12 cellular contexts compared by ENCODE assay signal in genomic region chr1:27571439-27572018, GRCh38. TPM values are rescaled to one million over a fixed set of nuclear protein-coding genes. Genes with fewer than 3 reads are reported as not detected.
A peak's percentile ranks its signal among the peaks of the same experiment; 100 is the strongest.
DNase-seq lines count a peak whose midpoint lies in the region; ATAC-seq, FAIRE-seq and TF ChIP-seq lines count a peak whose summit lies in the region.
"Had no signal": no experiment of that assay in that cellular context is flagged by ENCODE, and none has a peak within 500 bp of the region (broad histone marks: within the 10 kb centered on the region; RNA-seq: fewer than 3 reads in every experiment).

No MANE protein-coding gene starts in this region.

- H3K36me3 ChIP-seq in K562 (ENCODE audit: control insufficient read depth, insufficient read depth, low read length) (peaks cover 16% of the 10 kb centered on the region; the same call in 2 of the 3 replicates), kidney (ENCODE audit: control insufficient read depth in 1 of 2, insufficient read depth in 2 of 2, low read length in 2 of 2) (no peaks in the 10 kb centered on the region), skeletal muscle tissue (ENCODE audit: control insufficient read depth in 3 of 3, insufficient read depth in 3 of 3, low read length in 3 of 3) (peaks cover 0 to 5% (median 0%) of the 10 kb centered on the region in 3 donors)

- BruUV-seq in K562 (replicated peaks; lab: Mats Ljungman, UMichigan), result no TSS peak

- no peak for TF ChIP-seq CTCF in HFFc6 (IDR thresholded peaks at IDR 0.05)
- no peak for TF ChIP-seq CTCF in K562 (IDR thresholded peaks at IDR 0.05 in 2 of 3, conservative IDR thresholded peaks at IDR 0.05 in 1 of 3; ENCODE audit: insufficient read depth in 2 of 3, low read depth in 1 of 3, low read length in 3 of 3)
- no peak for TF ChIP-seq CTCF in kidney (IDR thresholded peaks at IDR 0.05; ENCODE audit: borderline replicate concordance, extremely low read depth, insufficient read depth)

- WGBS in K562 (ENCODE audit: insufficient coverage, low coverage, missing lambda C conversion rate), result 36% methylated on average over 14 of the region's 18 CpGs

- peaks cover 81% of the 10 kb centered on the region for H3K79me2 ChIP-seq in K562 (ENCODE audit: control insufficient read depth, insufficient read depth, low read length)

- H3K9ac ChIP-seq in K562 (ENCODE audit: insufficient read depth in 1 of 2, low read depth in 2 of 2, low read length in 2 of 2), result peak overlapping the region in 1 of 2 experiments; percentile 88; a peak in 2 of 4 replicates
- peak overlapping the region in 1 of 2 donors; percentile 71 for H3K9ac ChIP-seq in kidney (ENCODE audit: low read length in 2 of 2)
- peak overlapping the region; percentile 71 to 82 (median 79) for H3K9ac ChIP-seq in skeletal muscle tissue (ENCODE audit: low read depth in 1 of 3, low read length in 3 of 3)

- no peak overlapping the region for H2AFZ ChIP-seq in K562 (ENCODE audit: low read depth, low read length)

- peak overlapping the region; percentile 69 for H3K27ac Mint-ChIP-seq in HFFc6
- H3K27ac Mint-ChIP-seq: activated CD4-positive, alpha-beta memory T cell treated with anti-CD3 and anti-CD28 coated beads, Interleukin-2, amount 10 ng/mL, durations not matched to agents 7 days and 5 days had no signal

- H3K36me3 Mint-ChIP-seq in HFFc6 (ENCODE audit: low read depth), result no peaks in the 10 kb centered on the region

- H3K9me1 ChIP-seq in K562 (ENCODE audit: control insufficient read depth, insufficient read depth, low read length), result peaks cover 7% of the 10 kb centered on the region

- no peaks in the 10 kb centered on the region for H3K27me3 ChIP-seq in K562 (ENCODE audit: control insufficient read depth in 2 of 2, insufficient read depth in 2 of 2, low read length in 2 of 2)
- no peaks in the 10 kb centered on the region for H3K27me3 ChIP-seq in skeletal muscle tissue (ENCODE audit: control insufficient read depth in 3 of 3, insufficient read depth in 3 of 3, low read length in 3 of 3)

- CTCF ChIA-PET in K562 (lab: Yijun Ruan, JAX; ENCODE audit: low intra/inter-chr PET ratio), result no interaction called here

- H3K9me3 ChIP-seq in K562 (replicated peaks; ENCODE audit: control insufficient read depth, insufficient read depth, low read depth, low read length), result no peaks in the 10 kb centered on the region
- no peaks in the 10 kb centered on the region for H3K9me3 ChIP-seq in kidney (ENCODE audit: control insufficient read depth in 1 of 2, low read length in 2 of 2)
- no peaks in the 10 kb centered on the region for H3K9me3 ChIP-seq in skeletal muscle tissue (ENCODE audit: control insufficient read depth in 3 of 3, low read length in 3 of 3)

- peaks cover 3% of the 10 kb centered on the region for H3K27me3 Mint-ChIP-seq in HFFc6 (ENCODE audit: insufficient read depth)

- TF ChIP-seq EP300 in K562 (IDR thresholded peaks at IDR 0.05; ENCODE audit: low read length), result no peak

- no peaks in the 10 kb centered on the region for H3K9me3 Mint-ChIP-seq in HFFc6
- H3K9me3 Mint-ChIP-seq: activated CD4-positive, alpha-beta memory T cell treated with anti-CD3 and anti-CD28 coated beads, Interleukin-2, amount 10 ng/mL, durations not matched to agents 7 days and 5 days had no signal

- H3K27ac ChIP-seq in K562 (ENCODE audit: extremely low read depth, low read depth, low read length) (peak overlapping the region; percentile 55; the same call in 2 of the 3 replicates), kidney (ENCODE audit: low read depth in 2 of 2, low read length in 2 of 2) (peak overlapping the region; percentile 82 to 86), skeletal muscle tissue (ENCODE audit: low read depth, low read length) (peak overlapping the region; percentile 94)

- FAIRE-seq in K562 (lab: Jason Lieb, UNC) (no peak), kidney (lab: Jason Lieb, UNC) (no peak)
- FAIRE-seq: G401.6 had no signal

- peaks cover 37% of the 10 kb centered on the region for H4K20me1 ChIP-seq in K562 (replicated peaks; ENCODE audit: control insufficient read depth, insufficient read depth, low read length)

- in situ Hi-C loops in K562 (cut with MboI), result no loop called here

- no peak for TF ChIP-seq POLR2A in K562 (conservative IDR thresholded peaks at IDR 0.05)

- POLR2A ChIA-PET in K562 (lab: Yijun Ruan, JAX), result interaction anchor here (0.5 to 3.4 kb wide), 7 partner anchors 10 to 135 kb away, joined by 3 to 20 read pairs (median 4); no protein-coding TSS in a partner anchor

- ATAC-seq in K562 (no peak), GM18517 (IDR thresholded peaks at IDR 0.05; ENCODE audit: unreplicated experiment) (no peak), HG03442 (IDR thresholded peaks at IDR 0.05; ENCODE audit: unreplicated experiment) (no peak)

- H3K4me1 Mint-ChIP-seq in HFFc6 (ENCODE audit: low read depth), result peaks cover 85% of the 10 kb centered on the region

- TF ChIP-seq RAD21 in K562 (CRISPR knock-in tag; conservative IDR thresholded peaks at IDR 0.05 in 1 of 2, IDR thresholded peaks at IDR 0.05 in 1 of 2), result no peak

- no peak for DNase-seq in HFFc6
- peak; percentile 59 to 69 (median 60) for DNase-seq in K562 (ENCODE audit: extremely low read depth in 1 of 4, low spot score in 3 of 4)
- DNase-seq in kidney, result peak; percentile 83
- DNase-seq in GM19238 (ENCODE audit: insufficient read length, low spot score), result no peak
- DNase-seq in activated CD4-positive, alpha-beta T cell treated with anti-CD3 and anti-CD28 coated beads for 1 hour, result no peak
- DNase-seq: activated CD4-positive, alpha-beta memory T cell treated with anti-CD3 and anti-CD28 coated beads, Interleukin-2, amount 10 ng/mL, durations not matched to agents 7 days and 5 days; central memory CD4-positive, alpha-beta T cell; kidney glomerular epithelial cell had no signal

- no peak overlapping the region for H3K4me3 Mint-ChIP-seq in HFFc6
- H3K4me3 Mint-ChIP-seq: activated CD4-positive, alpha-beta memory T cell treated with anti-CD3 and anti-CD28 coated beads, Interleukin-2, amount 10 ng/mL, durations not matched to agents 7 days and 5 days had no signal

- peaks cover 69 to 94% of the 10 kb centered on the region in 2 experiments for H3K4me1 ChIP-seq in K562 (replicated peaks in 1 of 2; ENCODE audit: control insufficient read depth in 2 of 2, insufficient read depth in 2 of 2, low read length in 2 of 2)
- peaks cover 52 to 70% of the 10 kb centered on the region in 2 donors for H3K4me1 ChIP-seq in kidney (ENCODE audit: control insufficient read depth in 1 of 2, insufficient read depth in 1 of 2, low read depth in 1 of 2, low read length in 2 of 2)
- peaks cover 83 to 91% (median 89%) of the 10 kb centered on the region in 3 donors for H3K4me1 ChIP-seq in skeletal muscle tissue (ENCODE audit: control insufficient read depth in 3 of 3, insufficient read depth in 3 of 3, low read length in 3 of 3)

- peak overlapping the region; percentile 67; the same call in 1 of the 2 replicates for H3K4me2 ChIP-seq in K562 (ENCODE audit: insufficient read depth, low read length)

- H3K4me3 ChIP-seq in K562 (no peak overlapping the region), kidney (ENCODE audit: low read length in 2 of 2) (no peak overlapping the region), skeletal muscle tissue (ENCODE audit: low read length in 3 of 3) (peak overlapping the region; percentile 38 to 70 (median 61))

- intact Hi-C loops in K562 (cut with micrococcal nuclease) (no loop called here), kidney (cut with DNase I) (no loop called here)

RNA-seq across cellular contexts. Expression of gene AHDC1, which starts 32.4 kb away (rescaled TPM):
- total RNA-seq in HFFc6 (2021; fragmentation: NEBNext Ultra II Directional; extraction: Animal tissue kit (Norgen Biotek cat#: 25700)), result 10 to 100 TPM; 30.7 to 53.2 (median 34.7) TPM
- 62.5 and 101 TPM in 2 replicates for total RNA-seq in K562 (2011; cell fraction: chromatin; rRNA removed; ENCODE audit: low replicate concordance)
- 36.7 and 38.9 TPM in 2 replicates for total RNA-seq in K562 (2011; cell fraction: nucleolus; rRNA removed)
- total RNA-seq in K562 (2011; cell fraction: nucleoplasm; rRNA removed), result 49.2 and 72.8 TPM in 2 replicates
- total RNA-seq in K562 (2014; rRNA removed), result 7.9 and 12.5 TPM in 2 replicates
- 3.6 and 4.6 TPM in 2 replicates for total RNA-seq in K562 (2014; rRNA removed; fragmentation: Illumina TruSeq; extraction: Trizol)
- 4.7 and 4.8 TPM in 2 replicates for total RNA-seq in K562 (2015; rRNA removed; fragmentation: Illumina TruSeq; extraction: Trizol)
- total RNA-seq in K562 (2021), result 36.4 and 37.8 TPM in 2 replicates
- 3.1 and 4.2 TPM in 2 replicates for polyA plus RNA-seq in K562 (2011; rRNA removed)
- 2.3 and 3.9 TPM in 2 replicates for polyA plus RNA-seq in K562 (2011; cell fraction: cytosol; rRNA removed)
- polyA plus RNA-seq in K562 (2011; cell fraction: nucleus; rRNA removed), result 13.3 and 21.8 TPM in 2 replicates
- polyA plus RNA-seq in K562 (2012), result 13.7 and 18.2 TPM in 2 replicates
- 5.4 and 9.5 TPM in 2 replicates for polyA plus RNA-seq in K562 (2014; fragmentation: Illumina TruSeq; extraction: Trizol)
- under 1 TPM; 0.21 to 0.59 TPM for polyA plus RNA-seq in K562 (2014; fragmentation: Nextera tagmentation; extraction: Ambion mirVana)
- polyA plus RNA-seq in K562 (2014; rRNA removed), result 8.5 and 9.0 TPM in 2 replicates
- 3.7 and 9.1 TPM in 2 replicates for polyA minus RNA-seq in K562 (2011; rRNA and poly(A)+ RNA removed)
- polyA minus RNA-seq in K562 (2011; cell fraction: cytosol; rRNA and poly(A)+ RNA removed), result 12.2 and 15.2 TPM in 2 replicates
- 10.6 and 11.6 TPM in 2 replicates for polyA minus RNA-seq in K562 (2011; cell fraction: nucleus; rRNA and poly(A)+ RNA removed)
- total RNA-seq in kidney, result 48.2 TPM
- 8.5 TPM for polyA plus RNA-seq in kidney (ENCODE audit: insufficient read depth, low read depth, low replicate concordance)
- 19.8 TPM for total RNA-seq in skeletal muscle tissue

Comparison
In these comparisons a context has a peak if more than half of its experiments do, and no peak if none do; other contexts are left out.
1. DNase-seq: peak in K562 (4 of 4) and kidney (single experiment); none in HFFc6 (single experiment), GM19238 (single experiment) and activated CD4-positive, alpha-beta T cell treated with anti-CD3 and anti-CD28 coated beads for 1 hour (single experiment).
2. H3K4me3 ChIP-seq: peak in skeletal muscle tissue (3 of 3); none in K562 (single experiment) and kidney (0 of 2).
3. Peak in every context shown above with its lines, with median percentiles within 50 percentile points of each other: H3K27ac ChIP-seq.